1 cellular context compared by ENCODE assay signal in genomic region chr19:4389511-4390016, GRCh38.
TF ChIP-seq lines count a peak whose summit lies in the region.

No MANE protein-coding gene starts in this region.

TF ChIP-seq in IMR-90, 13 proteins besides CTCF, POLR2A, EP300 and RAD21:
- TF ChIP-seq ELK1 (IDR thresholded peaks at IDR 0.05; ENCODE audit: borderline replicate concordance, low read depth, low read length) (no peak), MAZ (IDR thresholded peaks at IDR 0.05; ENCODE audit: borderline replicate concordance, low read depth, low read length) (no peak), CEBPB (IDR thresholded peaks at IDR 0.05; ENCODE audit: low read depth, low read length) (no peak), RFX5 (IDR thresholded peaks at IDR 0.05; ENCODE audit: low read depth, low read length) (no peak), RCOR1 (IDR thresholded peaks at IDR 0.05; ENCODE audit: insufficient replicate concordance, low read length) (no peak), MXI1 (IDR thresholded peaks at IDR 0.05; ENCODE audit: borderline replicate concordance, low read depth, low read length) (no peak), BHLHE40 (IDR thresholded peaks at IDR 0.05; ENCODE audit: low read depth, low read length) (no peak), CHD1 (IDR thresholded peaks at IDR 0.05; ENCODE audit: low read depth, low read length) (no peak), NFE2L2 (IDR thresholded peaks at IDR 0.05; ENCODE audit: low read depth, low read length) (no peak)
TF ChIP-seq in IMR-90: peak in this region for 0.
